In the genomic region with DNA sequence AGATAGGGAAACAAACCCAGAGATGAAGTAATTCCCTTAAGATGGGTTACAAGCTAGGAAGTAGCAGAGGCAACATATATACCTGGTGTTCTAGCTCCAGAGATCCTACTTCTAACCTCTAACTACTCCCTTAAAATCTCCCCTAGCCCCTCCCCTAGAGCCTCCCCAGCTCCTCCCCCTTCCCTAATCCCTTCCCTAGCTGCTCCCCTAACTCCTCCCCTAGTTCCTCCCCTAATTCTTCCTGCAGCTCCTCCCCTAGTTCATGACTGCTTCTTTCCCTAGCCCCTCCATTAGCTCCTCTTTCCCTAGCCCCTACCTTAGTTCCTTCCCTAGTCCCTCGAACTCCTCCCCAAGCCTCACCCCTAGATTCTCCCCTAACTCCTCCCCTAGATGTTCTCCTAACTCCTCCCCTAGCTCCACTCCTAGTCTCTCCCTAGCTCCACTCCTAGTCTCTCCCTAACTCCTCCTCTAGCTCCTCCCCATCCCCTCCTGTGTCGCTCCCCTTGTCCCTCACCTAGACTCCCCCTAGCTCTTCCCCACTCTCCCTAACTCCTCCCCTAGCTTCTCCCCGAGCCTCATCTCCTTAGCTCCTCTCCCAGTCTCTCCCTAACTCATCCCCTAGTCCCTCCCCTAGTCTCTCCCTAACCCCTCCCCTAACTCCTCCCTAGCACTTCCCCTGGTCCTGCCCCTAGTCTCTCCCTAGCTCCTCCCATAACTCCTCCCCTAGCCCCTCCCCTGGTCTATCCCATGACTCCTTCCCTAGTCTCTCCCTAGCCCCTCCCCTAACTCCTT, we compare ENCODE assay signal across 11 cellular contexts.
DNase-seq lines count a peak whose midpoint lies in the region; ATAC-seq and TF ChIP-seq lines count a peak whose summit lies in the region.
"Had no signal": no experiment of that assay in that cellular context is flagged by ENCODE, and none has a peak within 500 bp of the region (broad histone marks: within the 10 kb centered on the region; RNA-seq: fewer than 3 reads in every experiment).

No MANE protein-coding gene starts in this region.

- TF ChIP-seq CTCF in IMR-90 (conservative IDR thresholded peaks at IDR 0.05; ENCODE audit: low read depth, low read length) (no peak), testis (IDR thresholded peaks at IDR 0.05) (no peak)

- ATAC-seq in IMR-90 (ENCODE audit: low read depth) (no peak), Right ventricle myocardium superior (ENCODE audit: poor library complexity) (no peak)
- ATAC-seq in activated T-cell treated with anti-CD3 and anti-CD28 coated beads, Interleukin-2, amount 50 U/mL, for 72 hours (replicated peaks in 1 of 2): peak; percentile 56 to 57

- H3F3A ChIP-seq in GM23248 (ENCODE audit: insufficient read depth): no peaks in the 10 kb centered on the region

- dilution Hi-C loops in IMR-90 (cut with HindIII; ENCODE audit: low sequenced_read_pairs, unreplicated experiment): no loop called here

- POLR2A ChIA-PET in IMR-90 (lab: Charles Lee; ENCODE audit: unreplicated experiment): no interaction called here

- H3K27ac ChIP-seq in IMR-90 (ENCODE audit: insufficient read depth, low read length) (no peak overlapping the region), testis (no peak overlapping the region), GM23248 (no peak overlapping the region)
- no peak overlapping the region for H3K27ac ChIP-seq in effector memory CD4-positive, alpha-beta T cell (ENCODE audit: insufficient read depth, low read length, poor library complexity, severe bottlenecking)

- H2BK15ac ChIP-seq in IMR-90 (ENCODE audit: low read depth, low read length): peak overlapping the region; percentile 33; the same call in 1 of the 3 replicates

- H3K27me3 Mint-ChIP-seq in activated T-cell treated with anti-CD3 and anti-CD28 coated beads, Interleukin-2, amount 50 U/mL, for 72 hours (ENCODE audit: low read depth): no peaks in the 10 kb centered on the region
- H3K27me3 Mint-ChIP-seq: stimulated activated naive B cell treated with anti-CD40 and anti-IgM and Interleukin-4, amounts not matched to agents 10 μg/mL and 1 μg/mL and 100 μg/mL, for 72 hours had no signal

- H2AK5ac ChIP-seq in IMR-90 (ENCODE audit: low read depth, low read length): peak overlapping the region; percentile 24; the same call in 1 of the 2 replicates

- no peaks in the 10 kb centered on the region for H3K4me1 Mint-ChIP-seq in activated T-cell treated with anti-CD3 and anti-CD28 coated beads, Interleukin-2, amount 50 U/mL, for 72 hours (ENCODE audit: low read depth)
- H3K4me1 Mint-ChIP-seq: stimulated activated naive B cell treated with anti-CD40 and anti-IgM and Interleukin-4, amounts not matched to agents 10 μg/mL and 1 μg/mL and 100 μg/mL, for 72 hours had no signal

- H3K9me2 ChIP-seq in GM23248 (ENCODE audit: insufficient read depth): no peaks in the 10 kb centered on the region

- H3K9me3 ChIP-seq in IMR-90 (ENCODE audit: control insufficient read depth, insufficient read depth, low read length) (no peaks in the 10 kb centered on the region), testis (no peaks in the 10 kb centered on the region), GM23248 (ENCODE audit: low read depth) (no peaks in the 10 kb centered on the region)
- no peaks in the 10 kb centered on the region for H3K9me3 ChIP-seq in effector memory CD4-positive, alpha-beta T cell (ENCODE audit: control insufficient read depth, low read length)

- H3K23ac ChIP-seq in IMR-90 (ENCODE audit: low read depth, low read length): no peak overlapping the region

- no peak for TF ChIP-seq RAD21 in IMR-90 (IDR thresholded peaks at IDR 0.05; ENCODE audit: low read length)

- H3K4me3 ChIP-seq in IMR-90 (ENCODE audit: insufficient read depth, low read depth, low read length) (no peak overlapping the region), testis (peak overlapping the region in 1 of 2 donors; percentile 9), GM23248 (no peak overlapping the region)
- no peak overlapping the region for H3K4me3 ChIP-seq in effector memory CD4-positive, alpha-beta T cell (ENCODE audit: insufficient read depth, low read depth, low read length, poor library complexity, severe bottlenecking)

- H3K9ac ChIP-seq in IMR-90 (ENCODE audit: low read depth, low read length): no peak overlapping the region
- H3K9ac ChIP-seq in GM23248: no peak overlapping the region

- H2BK20ac ChIP-seq in IMR-90 (ENCODE audit: low read depth, low read length): no peak overlapping the region

- H3K9me3 Mint-ChIP-seq in activated T-cell treated with anti-CD3 and anti-CD28 coated beads, Interleukin-2, amount 50 U/mL, for 72 hours: no peaks in the 10 kb centered on the region

- no peak overlapping the region for H3K4me2 ChIP-seq in IMR-90 (ENCODE audit: low read depth, low read length)
- no peak overlapping the region for H3K4me2 ChIP-seq in GM23248 (ENCODE audit: unreplicated experiment)

- in situ Hi-C loops in IMR-90 (cut with MboI; ENCODE audit: low sequenced_read_pairs): no loop called here
- in situ Hi-C loops in GM23248 (cut with MboI): no loop called here

- no peaks in the 10 kb centered on the region for H3K79me2 ChIP-seq in GM23248 (ENCODE audit: insufficient read depth)

- H3K9me1 ChIP-seq in IMR-90 (ENCODE audit: insufficient read depth, low read length): peaks cover 6% of the 10 kb centered on the region

- no peak overlapping the region for H3K4ac ChIP-seq in IMR-90 (ENCODE audit: low read depth, low read length)

- no peak overlapping the region for H3K4me3 Mint-ChIP-seq in activated T-cell treated with anti-CD3 and anti-CD28 coated beads, Interleukin-2, amount 50 U/mL, for 72 hours
- H3K4me3 Mint-ChIP-seq: stimulated activated naive B cell treated with anti-CD40 and anti-IgM and Interleukin-4, amounts not matched to agents 10 μg/mL and 1 μg/mL and 100 μg/mL, for 72 hours had no signal

- TF ChIP-seq POLR2A in IMR-90 (IDR thresholded peaks at IDR 0.05; ENCODE audit: low read depth, low read length) (no peak), testis (IDR thresholded peaks at IDR 0.05) (no peak)

- no peak overlapping the region for H2BK120ac ChIP-seq in IMR-90 (ENCODE audit: low read depth, low read length)

- no peak overlapping the region for H3K56ac ChIP-seq in IMR-90 (ENCODE audit: extremely low read depth, insufficient read depth, low read length)

- H3K79me1 ChIP-seq in IMR-90 (ENCODE audit: low read depth in 1 of 2, low read length in 2 of 2): no peaks in the 10 kb centered on the region

- H2BK5ac ChIP-seq in IMR-90 (ENCODE audit: low read depth, low read length, poor library complexity, severe bottlenecking): no peak overlapping the region

- H3K27me3 ChIP-seq in IMR-90 (ENCODE audit: control insufficient read depth, insufficient read depth, low read length) (no peaks in the 10 kb centered on the region), testis (no peaks in the 10 kb centered on the region), GM23248 (replicated peaks; ENCODE audit: insufficient read depth) (no peaks in the 10 kb centered on the region)
- no peaks in the 10 kb centered on the region for H3K27me3 ChIP-seq in effector memory CD4-positive, alpha-beta T cell (replicated peaks; ENCODE audit: control insufficient read depth, insufficient read depth, low read length, poor library complexity, severe bottlenecking)

- H4K91ac ChIP-seq in IMR-90 (ENCODE audit: insufficient read depth, low read depth, low read length): no peak overlapping the region; the same call in none of the 2 replicates

- H3K4me1 ChIP-seq in IMR-90 (ENCODE audit: control insufficient read depth, insufficient read depth, low read length): peaks cover 9% of the 10 kb centered on the region
- H3K4me1 ChIP-seq in testis: no peaks in the 10 kb centered on the region
- H3K4me1 ChIP-seq in GM23248 (ENCODE audit: insufficient read depth): no peaks in the 10 kb centered on the region
- no peaks in the 10 kb centered on the region for H3K4me1 ChIP-seq in effector memory CD4-positive, alpha-beta T cell (ENCODE audit: control insufficient read depth, insufficient read depth, low read length, poor library complexity, severe bottlenecking)

- H3K36me3 ChIP-seq in IMR-90 (ENCODE audit: control insufficient read depth, insufficient read depth, low read length): no peaks in the 10 kb centered on the region
- no peaks in the 10 kb centered on the region for H3K36me3 ChIP-seq in testis (ENCODE audit: low read depth, missing control alignments)
- H3K36me3 ChIP-seq in GM23248 (ENCODE audit: low read depth): no peaks in the 10 kb centered on the region
- H3K36me3 ChIP-seq in effector memory CD4-positive, alpha-beta T cell (ENCODE audit: control insufficient read depth, insufficient read depth, low read length): no peaks in the 10 kb centered on the region

- WGBS in IMR-90 (ENCODE audit: extremely low coverage in 2 of 2, insufficient read length in 1 of 2), 2 experiments: 83% methylated on average over 1 of the region's 3 CpGs; no CpG with 5 or more reads in 1 of the 2 experiments
- WGBS in testis, 2 donors: 71 to 79% methylated on average over 3 of the region's 3 CpGs
- WGBS in GM23248 (ENCODE audit: low coverage in 1 of 2, low lambda C conversion rate in 2 of 2, missing lambda C conversion rate in 2 of 2), 2 experiments: 89 to 100% methylated on average over 2 to 3 of the region's 3 CpGs

- DNase-seq in stimulated activated CD4-positive, alpha-beta T cell treated with anti-CD3 and anti-CD28 coated beads, Interleukin-15, amount 100 ng/mL, for 48 hours (ENCODE audit: low read depth in 2 of 2): peak; percentile 2 to 26
- no peak for DNase-seq in stimulated activated CD4-positive, alpha-beta T cell treated with anti-CD3 and anti-CD28 coated beads, Interleukin-4, amount 100 ng/mL, for 1 hour
- no peak for DNase-seq in IMR-90
- peak in 1 of 2 donors; percentile 2 for DNase-seq in activated T-cell treated with anti-CD3 and anti-CD28 coated beads, Interleukin-2, amount 50 U/mL, for 72 hours
- peak; percentile 51 for DNase-seq in testis
- DNase-seq in Right ventricle myocardium superior: no peak
- no peak for DNase-seq in GM23248
- DNase-seq in effector memory CD4-positive, alpha-beta T cell: no peak
- DNase-seq: hypothalamus; NCI-H1436; stimulated activated naive B cell treated with anti-CD40 and anti-IgM and Interleukin-4, amounts not matched to agents 10 μg/mL and 1 μg/mL and 100 μg/mL, for 72 hours had no signal

- intact Hi-C loops in IMR-90 (cut with micrococcal nuclease): no loop called here
- intact Hi-C loops in testis (cut with DNase I; ENCODE audit: low total_unique reads): no loop called here
- intact Hi-C loops in Right ventricle myocardium superior (cut with DNase I): no loop called here

- H3K18ac ChIP-seq in IMR-90 (ENCODE audit: low read depth, low read length): no peak overlapping the region; the same call in 1 of the 2 replicates

- H4K8ac ChIP-seq in IMR-90 (ENCODE audit: low read depth in 2 of 2, low read length in 2 of 2): no peak overlapping the region

- H4K20me1 ChIP-seq in IMR-90 (ENCODE audit: insufficient read depth, low read length) (no peaks in the 10 kb centered on the region), GM23248 (ENCODE audit: insufficient read depth) (no peaks in the 10 kb centered on the region)

- H2AK9ac ChIP-seq in IMR-90 (replicated peaks; ENCODE audit: low read depth, low read length, poor library complexity): no peak overlapping the region

- peaks cover 3% of the 10 kb centered on the region in 2 donors for H3K36me3 Mint-ChIP-seq in activated T-cell treated with anti-CD3 and anti-CD28 coated beads, Interleukin-2, amount 50 U/mL, for 72 hours (ENCODE audit: insufficient read depth in 2 of 2)
- H3K36me3 Mint-ChIP-seq: stimulated activated naive B cell treated with anti-CD40 and anti-IgM and Interleukin-4, amounts not matched to agents 10 μg/mL and 1 μg/mL and 100 μg/mL, for 72 hours had no signal

- H3K14ac ChIP-seq in IMR-90 (replicated peaks; ENCODE audit: low read depth, low read length): peak overlapping the region; percentile 1; the same call in 1 of the 2 replicates

- H2AFZ ChIP-seq in IMR-90 (replicated peaks; ENCODE audit: low read length, poor library complexity) (peak overlapping the region; percentile 5), GM23248 (no peak overlapping the region)

- no TSS peak for BruUV-seq in IMR-90 (replicated peaks; lab: Mats Ljungman, UMichigan)

- peak overlapping the region; percentile 63 for H3K27ac Mint-ChIP-seq in activated T-cell treated with anti-CD3 and anti-CD28 coated beads, Interleukin-2, amount 50 U/mL, for 72 hours
- H3K27ac Mint-ChIP-seq: stimulated activated naive B cell treated with anti-CD40 and anti-IgM and Interleukin-4, amounts not matched to agents 10 μg/mL and 1 μg/mL and 100 μg/mL, for 72 hours had no signal

- no peak overlapping the region for H4K5ac ChIP-seq in IMR-90 (ENCODE audit: low read depth, low read length)

- CTCF ChIA-PET in IMR-90 (lab: Yijun Ruan, JAX): interaction anchor here (0.6 kb wide), 1 partner anchor 1824 kb away, joined by 3 read pairs; no protein-coding TSS in a partner anchor

Comparison
In these comparisons a context has a peak if more than half of its experiments do, and no peak if none do; other contexts are left out.
1. DNase-seq: peak in stimulated activated CD4-positive, alpha-beta T cell treated with anti-CD3 and anti-CD28 coated beads, Interleukin-15, amount 100 ng/mL, for 48 hours (2 of 2) and testis (single experiment); none in stimulated activated CD4-positive, alpha-beta T cell treated with anti-CD3 and anti-CD28 coated beads, Interleukin-4, amount 100 ng/mL, for 1 hour (single experiment), IMR-90 (single experiment), Right ventricle myocardium superior (single experiment), GM23248 (single experiment) and effector memory CD4-positive, alpha-beta T cell (0 of 3).
2. ATAC-seq: peak in activated T-cell treated with anti-CD3 and anti-CD28 coated beads, Interleukin-2, amount 50 U/mL, for 72 hours (2 of 2); none in IMR-90 (single experiment) and Right ventricle myocardium superior (single experiment).